ENCODE assay signal across 1 cellular context in the genomic region with DNA sequence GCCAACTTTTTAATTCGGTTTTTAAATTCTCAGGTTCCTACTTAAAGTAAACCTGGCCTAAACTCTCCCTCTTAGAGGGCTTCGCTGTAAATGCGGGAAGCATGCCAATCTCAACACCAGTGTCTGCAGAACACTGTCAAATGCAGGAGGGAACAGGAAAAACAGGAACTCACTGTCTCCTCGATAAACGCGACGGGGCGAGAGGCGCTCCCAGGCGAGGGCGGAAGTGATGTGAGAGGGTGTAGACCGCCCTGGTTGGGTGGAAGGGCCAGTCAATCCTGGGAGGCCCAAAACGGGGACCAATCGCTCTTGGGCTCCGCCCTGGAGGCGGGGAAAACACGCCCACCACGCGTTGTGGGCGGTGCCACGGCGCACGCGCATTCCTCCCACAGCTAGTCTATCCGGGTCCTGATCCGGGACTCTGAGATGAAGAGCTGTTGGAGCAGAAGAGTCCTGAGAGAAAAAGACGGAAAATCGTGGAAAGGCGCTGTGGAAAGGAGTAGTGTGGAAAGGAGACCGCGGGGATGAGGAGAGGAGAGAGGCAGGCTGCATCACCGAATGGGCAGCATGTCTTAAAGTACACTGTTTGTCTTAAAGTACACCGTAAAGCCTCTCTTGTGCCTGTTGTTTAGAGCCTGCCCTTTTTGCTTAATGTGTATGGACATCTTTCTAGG.
TF ChIP-seq lines count a peak whose summit lies in the region.

No MANE protein-coding gene starts in this region.

TF ChIP-seq in HepG2, 621 proteins besides CTCF, POLR2A, EP300 and RAD21 (continued from another document and continues in another):
- peak; percentile 96 for TF ChIP-seq PBX2 (CRISPR knock-in tag; IDR thresholded peaks at IDR 0.05)
- no peak for TF ChIP-seq ZNF724P (CRISPR knock-in tag; IDR thresholded peaks at IDR 0.05; ENCODE audit: borderline replicate concordance)
- TF ChIP-seq SOX13 (IDR thresholded peaks at IDR 0.05) = no peak
- 0 out of 4 replicates have a peak, but pooled peaks of 1 of the 2 experiments have one; percentile 4 for TF ChIP-seq SOX13 (CRISPR knock-in tag; conservative IDR thresholded peaks at IDR 0.05 in 1 of 2, IDR thresholded peaks at IDR 0.05 in 1 of 2)
- TF ChIP-seq MNT (IDR thresholded peaks at IDR 0.05) = peak; percentile 67
- TF ChIP-seq HNRNPLL (IDR thresholded peaks at IDR 0.05; ENCODE audit: low read depth, low read length, poor library complexity, severe bottlenecking) = peak; percentile 70
- TF ChIP-seq NPAS2 (CRISPR knock-in tag; IDR thresholded peaks at IDR 0.05; ENCODE audit: borderline replicate concordance) = no peak
- TF ChIP-seq NR1H2 (CRISPR knock-in tag; IDR thresholded peaks at IDR 0.05; ENCODE audit: borderline replicate concordance, low read depth) = no peak
- TF ChIP-seq, protein P1, sequence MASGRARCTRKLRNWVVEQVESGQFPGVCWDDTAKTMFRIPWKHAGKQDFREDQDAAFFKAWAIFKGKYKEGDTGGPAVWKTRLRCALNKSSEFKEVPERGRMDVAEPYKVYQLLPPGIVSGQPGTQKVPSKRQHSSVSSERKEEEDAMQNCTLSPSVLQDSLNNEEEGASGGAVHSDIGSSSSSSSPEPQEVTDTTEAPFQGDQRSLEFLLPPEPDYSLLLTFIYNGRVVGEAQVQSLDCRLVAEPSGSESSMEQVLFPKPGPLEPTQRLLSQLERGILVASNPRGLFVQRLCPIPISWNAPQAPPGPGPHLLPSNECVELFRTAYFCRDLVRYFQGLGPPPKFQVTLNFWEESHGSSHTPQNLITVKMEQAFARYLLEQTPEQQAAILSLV (CRISPR knock-in tag; IDR thresholded peaks at IDR 0.05; ENCODE audit: borderline replicate concordance) = peak; percentile 78
- no peak for TF ChIP-seq ZNF430 (CRISPR knock-in tag; IDR thresholded peaks at IDR 0.05)
- TF ChIP-seq, protein P2, sequence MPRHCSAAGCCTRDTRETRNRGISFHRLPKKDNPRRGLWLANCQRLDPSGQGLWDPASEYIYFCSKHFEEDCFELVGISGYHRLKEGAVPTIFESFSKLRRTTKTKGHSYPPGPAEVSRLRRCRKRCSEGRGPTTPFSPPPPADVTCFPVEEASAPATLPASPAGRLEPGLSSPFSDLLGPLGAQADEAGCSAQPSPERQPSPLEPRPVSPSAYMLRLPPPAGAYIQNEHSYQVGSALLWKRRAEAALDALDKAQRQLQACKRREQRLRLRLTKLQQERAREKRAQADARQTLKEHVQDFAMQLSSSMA (CRISPR knock-in tag; IDR thresholded peaks at IDR 0.05) = no peak
- peak; percentile 61; the same call in 1 of the 2 replicates for TF ChIP-seq MXD4 (CRISPR knock-in tag; IDR thresholded peaks at IDR 0.05)
- TF ChIP-seq CREB1 (IDR thresholded peaks at IDR 0.05) = peak; percentile 91
- peak; percentile 97 for TF ChIP-seq CREB1 (CRISPR knock-in tag; IDR thresholded peaks at IDR 0.05)
- TF ChIP-seq SRSF1 (optimal IDR thresholded peaks at IDR 0.05; ENCODE audit: low read depth, low read length) = peak; percentile 59
- peak; percentile 61; the same call in 1 of the 2 replicates for TF ChIP-seq HOMEZ (CRISPR knock-in tag; IDR thresholded peaks at IDR 0.05; ENCODE audit: low read depth)
- TF ChIP-seq GATA4 (IDR thresholded peaks at IDR 0.05; ENCODE audit: borderline replicate concordance, low read depth) = peak; percentile 56; the same call in 1 of the 2 replicates
- no peak for TF ChIP-seq ARHGAP35 (CRISPR knock-in tag; IDR thresholded peaks at IDR 0.05; ENCODE audit: borderline replicate concordance)
- no peak for TF ChIP-seq STAT5B (CRISPR knock-in tag; IDR thresholded peaks at IDR 0.05)
- 0 out of 2 replicates have a peak, but pooled peaks have one; percentile 31 for TF ChIP-seq ZNF605 (CRISPR knock-in tag; IDR thresholded peaks at IDR 0.05)
- TF ChIP-seq FOSL2 (CRISPR knock-in tag; IDR thresholded peaks at IDR 0.05) = 0 out of 2 replicates have a peak, but pooled peaks have one; percentile 7
- peak; percentile 84 for TF ChIP-seq ELF1 (CRISPR knock-in tag; IDR thresholded peaks at IDR 0.05)
- TF ChIP-seq TGIF2 (CRISPR knock-in tag; IDR thresholded peaks at IDR 0.05) = peak; percentile 86
- 0 out of 2 replicates have a peak, but pooled peaks have one; percentile 56 for TF ChIP-seq ZNF441 (CRISPR knock-in tag; IDR thresholded peaks at IDR 0.05; ENCODE audit: borderline replicate concordance)
- peak; percentile 61 for TF ChIP-seq FOXO1 (CRISPR knock-in tag; IDR thresholded peaks at IDR 0.05)
- peak; percentile 90 for TF ChIP-seq ATF1 (CRISPR knock-in tag; IDR thresholded peaks at IDR 0.05)
- no peak for TF ChIP-seq ZBTB1 (CRISPR knock-in tag; IDR thresholded peaks at IDR 0.05; ENCODE audit: borderline replicate concordance)
- TF ChIP-seq DR1 (CRISPR knock-in tag; IDR thresholded peaks at IDR 0.05) = peak; percentile 60; the same call in 1 of the 2 replicates
- TF ChIP-seq ZNF878 (CRISPR knock-in tag; IDR thresholded peaks at IDR 0.05) = no peak
- no peak for TF ChIP-seq ZMYM3 (CRISPR knock-in tag; IDR thresholded peaks at IDR 0.05)
- TF ChIP-seq NR2C2 (CRISPR knock-in tag; IDR thresholded peaks at IDR 0.05; ENCODE audit: borderline replicate concordance) = peak; percentile 94
- TF ChIP-seq ZBTB26 (CRISPR knock-in tag; IDR thresholded peaks at IDR 0.05; ENCODE audit: borderline replicate concordance) = peak; percentile 48; the same call in 1 of the 2 replicates
- TF ChIP-seq ZFP36L1 (CRISPR knock-in tag; IDR thresholded peaks at IDR 0.05) = no peak; the same call in 1 of the 2 replicates
- peak in 1 of 2 experiments; percentile 75; a peak in 1 of 4 replicates for TF ChIP-seq KLF16 (CRISPR knock-in tag; IDR thresholded peaks at IDR 0.05)
- TF ChIP-seq ZNF781 (CRISPR knock-in tag; IDR thresholded peaks at IDR 0.05; ENCODE audit: borderline replicate concordance, not compliant biosample characterization) = peak; percentile 24
- TF ChIP-seq ZMAT3 (CRISPR knock-in tag; conservative IDR thresholded peaks at IDR 0.05) = peak; percentile 67; the same call in 1 of the 2 replicates
- TF ChIP-seq ZNF274 (CRISPR knock-in tag; IDR thresholded peaks at IDR 0.05) = peak; percentile 72; the same call in 1 of the 2 replicates
- 0 out of 2 replicates have a peak, but pooled peaks have one; percentile 45 for TF ChIP-seq HINFP (CRISPR knock-in tag; IDR thresholded peaks at IDR 0.05; ENCODE audit: low read depth)
- no peak for TF ChIP-seq SOX6 (IDR thresholded peaks at IDR 0.05)
- peak; percentile 55 for TF ChIP-seq SOX6 (CRISPR knock-in tag; IDR thresholded peaks at IDR 0.05)
- TF ChIP-seq KDM6A (CRISPR knock-in tag; IDR thresholded peaks at IDR 0.05; ENCODE audit: low read depth) = no peak
- peak; percentile 94 for TF ChIP-seq POLR2G (IDR thresholded peaks at IDR 0.05; ENCODE audit: low read depth, low read length)
- TF ChIP-seq ETS1 (CRISPR knock-in tag; IDR thresholded peaks at IDR 0.05) = no peak
